In the genomic region with DNA sequence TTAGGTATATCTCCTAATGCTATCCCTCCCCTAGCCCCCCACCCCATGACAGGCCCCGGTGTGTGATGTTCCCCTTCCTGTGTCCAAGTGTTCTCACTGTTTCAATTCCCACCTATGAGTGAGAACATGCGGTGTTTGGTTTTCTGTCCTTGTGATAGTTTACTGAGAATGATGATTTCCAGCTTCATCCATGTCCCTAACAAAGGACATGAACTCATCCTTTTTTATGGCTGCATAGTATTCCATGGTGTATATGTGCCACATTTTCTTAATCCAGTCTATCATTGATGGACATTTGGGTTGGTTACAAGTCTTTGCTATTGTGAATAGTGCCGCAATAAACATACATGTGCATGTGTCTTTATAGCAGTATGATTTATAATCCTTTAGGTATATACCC, we compare ENCODE assay signal across 1 cellular context.
A peak's percentile ranks its signal among the peaks of the same experiment; 100 is the strongest.
TF ChIP-seq lines count a peak whose summit lies in the region.
"Not testable (repeated sequence)": the region's sequence is repeated elsewhere in the genome, so short reads cannot be mapped to it uniquely, and the experiment has no call there.

No MANE protein-coding gene starts in this region.

- CTCF ChIA-PET in HEK293 (lab: Yijun Ruan, JAX), result not testable (repeated sequence)

- H3K27ac ChIP-seq in HEK293 (ENCODE audit: extremely low read depth, low read depth, low read length), result not testable (repeated sequence)

- not testable (repeated sequence) for H3K9me3 ChIP-seq in HEK293 (ENCODE audit: control insufficient read depth, insufficient read depth, low read depth, low read length)

- POLR2A ChIA-PET in HEK293 (lab: Yijun Ruan, JAX), result not testable (repeated sequence)

- not testable (repeated sequence) for H3K4me3 ChIP-seq in HEK293 (ENCODE audit: low read depth, low read length)

- TF ChIP-seq CTCF in HEK293 (tag by site-specific recombination; IDR thresholded peaks at IDR 0.05), result not testable (repeated sequence)

- H3K36me3 ChIP-seq in HEK293 (ENCODE audit: control insufficient read depth in 2 of 2, insufficient read depth in 1 of 2, low read length in 2 of 2), result not testable (repeated sequence)

- not testable (repeated sequence) for H3K4me1 ChIP-seq in HEK293 (ENCODE audit: control insufficient read depth, insufficient read depth, low read length)

TF ChIP-seq in HEK293, 187 proteins besides CTCF, POLR2A, EP300 and RAD21:
- peak; percentile 96 for TF ChIP-seq ZNF146 (tag by site-specific recombination; IDR thresholded peaks at IDR 0.05)
- TF ChIP-seq, protein P1, sequence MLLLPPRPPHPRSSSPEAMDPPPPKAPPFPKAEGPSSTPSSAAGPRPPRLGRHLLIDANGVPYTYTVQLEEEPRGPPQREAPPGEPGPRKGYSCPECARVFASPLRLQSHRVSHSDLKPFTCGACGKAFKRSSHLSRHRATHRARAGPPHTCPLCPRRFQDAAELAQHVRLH (tag by site-specific recombination; IDR thresholded peaks at IDR 0.05), result peak; percentile 56; the same call in 1 of the 2 replicates
- TF ChIP-seq, protein P2, sequence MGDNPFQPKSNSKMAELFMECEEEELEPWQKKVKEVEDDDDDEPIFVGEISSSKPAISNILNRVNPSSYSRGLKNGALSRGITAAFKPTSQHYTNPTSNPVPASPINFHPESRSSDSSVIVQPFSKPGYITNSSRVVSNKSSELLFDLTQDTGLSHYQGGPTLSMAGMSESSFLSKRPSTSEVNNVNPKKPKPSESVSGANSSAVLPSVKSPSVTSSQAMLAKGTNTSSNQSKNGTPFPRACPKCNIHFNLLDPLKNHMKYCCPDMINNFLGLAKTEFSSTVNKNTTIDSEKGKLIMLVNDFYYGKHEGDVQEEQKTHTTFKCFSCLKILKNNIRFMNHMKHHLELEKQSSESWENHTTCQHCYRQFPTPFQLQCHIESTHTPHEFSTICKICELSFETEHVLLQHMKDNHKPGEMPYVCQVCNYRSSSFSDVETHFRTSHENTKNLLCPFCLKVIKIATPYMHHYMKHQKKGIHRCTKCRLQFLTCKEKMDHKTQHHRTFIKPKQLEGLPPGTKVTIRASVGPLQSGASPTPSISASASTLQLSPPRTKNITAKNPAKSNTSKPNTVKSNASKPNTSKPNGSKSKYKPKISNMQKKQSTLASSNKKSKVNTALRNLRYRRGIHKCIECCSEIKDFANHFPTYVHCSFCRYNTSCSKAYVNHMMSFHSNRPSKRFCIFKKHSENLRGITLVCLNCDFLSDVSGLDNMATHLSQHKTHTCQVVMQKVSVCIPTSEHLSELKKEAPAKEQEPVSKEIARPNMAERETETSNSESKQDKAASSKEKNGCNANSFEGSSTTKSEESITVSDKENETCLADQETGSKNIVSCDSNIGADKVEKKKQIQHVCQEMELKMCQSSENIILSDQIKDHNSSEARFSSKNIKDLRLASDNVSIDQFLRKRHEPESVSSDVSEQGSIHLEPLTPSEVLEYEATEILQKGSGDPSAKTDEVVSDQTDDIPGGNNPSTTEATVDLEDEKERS (tag by site-specific recombination; IDR thresholded peaks at IDR 0.05), result 0 out of 2 replicates have a peak, but pooled peaks have one; percentile 60
